Comparison of ENCODE assay signal across 22 cellular contexts in the genomic region with DNA sequence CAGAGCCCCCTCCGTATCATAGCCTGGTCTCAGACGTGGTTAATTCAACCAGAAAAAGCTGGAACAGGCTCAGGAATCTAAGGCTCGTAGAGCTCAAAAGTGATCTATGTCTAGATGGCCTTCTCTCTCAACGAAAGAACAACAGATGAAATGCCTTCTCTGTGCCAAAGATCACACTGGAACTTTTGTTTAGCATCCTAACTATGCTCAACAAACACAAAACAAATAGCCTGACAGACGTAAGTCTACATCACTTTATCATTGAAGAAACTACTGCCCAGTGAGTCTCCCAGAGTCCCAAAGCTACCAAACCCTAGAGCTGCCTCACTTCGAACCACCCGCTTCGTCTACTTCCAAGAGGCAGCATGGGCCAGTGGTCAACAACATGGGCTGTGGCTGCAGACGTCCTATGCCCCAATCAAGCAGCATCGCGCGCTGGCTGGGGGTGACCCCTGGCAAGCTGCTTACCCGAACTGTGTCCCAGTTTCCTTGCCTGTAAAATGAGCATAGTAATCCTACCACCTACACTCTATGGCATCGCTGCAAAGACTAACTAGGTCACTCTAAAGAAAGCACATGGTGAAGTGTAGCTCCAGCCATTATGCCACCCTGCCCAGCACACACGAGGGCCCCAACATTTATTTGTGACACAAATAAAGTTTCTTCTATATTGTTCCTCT. TPM values are rescaled to one million over a fixed set of nuclear protein-coding genes. Genes with fewer than 3 reads are reported as not detected.
DNase-seq lines count a peak whose midpoint lies in the region; ATAC-seq lines count a peak whose summit lies in the region.
"Had no signal": no experiment of that assay in that cellular context is flagged by ENCODE, and none has a peak within 500 bp of the region (broad histone marks: within the 10 kb centered on the region; RNA-seq: fewer than 3 reads in every experiment).

No MANE protein-coding gene starts in this region.

- H3K9me3 ChIP-seq in neuronal stem cell (replicated peaks in 1 of 2; ENCODE audit: control insufficient read depth in 2 of 2, insufficient read depth in 1 of 2, low read depth in 1 of 2, low read length in 2 of 2), result peaks cover 0 to 2% of the 10 kb centered on the region in 2 donors
- H3K9me3 ChIP-seq: Caco-2, esophagus muscularis mucosa, uterus had no signal

- H3K4me3 Mint-ChIP-seq in T-helper 1 cell treated with Interleukin-12 subunit alpha and Interleukin-12 subunit beta and Interleukin-4 antibody, amounts not matched to agents 30 μg/mL and 1 μg/mL, for 36 hours, result no peak overlapping the region
- H3K4me3 Mint-ChIP-seq in IgD-negative memory B cell, result peak overlapping the region in 2 of 4 donors; percentile 8 to 49
- H3K4me3 Mint-ChIP-seq in effector memory CD8-positive, alpha-beta T cell, result no peak overlapping the region
- no peak overlapping the region for H3K4me3 Mint-ChIP-seq in activated CD8-positive, alpha-beta T cell treated with anti-CD3 and anti-CD28 coated beads, Interleukin-2, amount 10 ng/mL, durations not matched to agents 7 days and 5 days
- H3K4me3 Mint-ChIP-seq: neural progenitor cell had no signal

- no peaks in the 10 kb centered on the region for H3K36me3 ChIP-seq in neuronal stem cell (replicated peaks in 1 of 2; ENCODE audit: control insufficient read depth in 2 of 2, insufficient read depth in 2 of 2, low read length in 2 of 2)
- H3K36me3 ChIP-seq: neural progenitor cell, uterus had no signal

- peaks cover 0 to 2% of the 10 kb centered on the region in 2 donors for H3K4me1 ChIP-seq in neuronal stem cell (ENCODE audit: control insufficient read depth in 2 of 2, insufficient read depth in 1 of 2, low read depth in 1 of 2, low read length in 2 of 2)
- H3K4me1 ChIP-seq: esophagus muscularis mucosa, neural progenitor cell, uterus had no signal

- CTCF ChIA-PET in activated CD8-positive, alpha-beta T cell treated with anti-CD3 and anti-CD28 coated beads, Interleukin-2, amount 10 ng/mL, durations not matched to agents 7 days and 5 days (lab: Charles Lee), result interaction anchor here (1.1 to 1.2 kb wide), 2 partner anchors 33 to 87 kb away, joined by 3 to 4 read pairs; no protein-coding TSS in a partner anchor

- no peak for ATAC-seq in effector memory CD8-positive, alpha-beta T cell (replicated peaks)
- no peak for ATAC-seq in GM21515 (IDR thresholded peaks at IDR 0.05; ENCODE audit: unreplicated experiment)
- ATAC-seq in activated CD8-positive, alpha-beta T cell treated with anti-CD3 and anti-CD28 coated beads, Interleukin-2, amount 10 ng/mL, durations not matched to agents 7 days and 5 days, result no peak

- H3K9ac ChIP-seq in neuronal stem cell (ENCODE audit: low read depth, low read length, poor library complexity), result peak overlapping the region; percentile 12
- H3K9ac ChIP-seq: neural progenitor cell had no signal

- H3K14ac ChIP-seq in neuronal stem cell (ENCODE audit: low read length), result no peak overlapping the region

- no peak overlapping the region for H3K23ac ChIP-seq in neuronal stem cell (ENCODE audit: low read depth, low read length, poor library complexity)

- no peak overlapping the region for H4K91ac ChIP-seq in neuronal stem cell (ENCODE audit: low read depth, low read length, poor library complexity)

- WGBS in neuronal stem cell (ENCODE audit: extremely low coverage in 2 of 2, insufficient read length in 2 of 2, insufficient replicate concordance in 1 of 2), 2 donors, result no CpG with 5 or more reads among the region's 15 CpGs

- no peaks in the 10 kb centered on the region for H3K9me3 Mint-ChIP-seq in T-helper 1 cell treated with Interleukin-12 subunit alpha and Interleukin-12 subunit beta and Interleukin-4 antibody, amounts not matched to agents 30 μg/mL and 1 μg/mL, for 36 hours
- no peaks in the 10 kb centered on the region for H3K9me3 Mint-ChIP-seq in IgD-negative memory B cell
- H3K9me3 Mint-ChIP-seq in effector memory CD8-positive, alpha-beta T cell, result no peaks in the 10 kb centered on the region
- H3K9me3 Mint-ChIP-seq in activated CD8-positive, alpha-beta T cell treated with anti-CD3 and anti-CD28 coated beads, Interleukin-2, amount 10 ng/mL, durations not matched to agents 7 days and 5 days (ENCODE audit: insufficient read depth), result no peaks in the 10 kb centered on the region
- H3K9me3 Mint-ChIP-seq: neural progenitor cell had no signal

- H3K4me3 ChIP-seq in neuronal stem cell (ENCODE audit: low read length in 2 of 2), result peak overlapping the region in 1 of 2 donors; percentile 27
- H3K4me3 ChIP-seq: esophagus muscularis mucosa, neural progenitor cell, SK-N-MC, uterus had no signal

- no peak overlapping the region for H3K4me2 ChIP-seq in neuronal stem cell (ENCODE audit: insufficient read depth, low read length, poor library complexity, severe bottlenecking)
- H3K4me2 ChIP-seq: neural progenitor cell had no signal

- peaks cover 46% of the 10 kb centered on the region for H3K4me1 Mint-ChIP-seq in T-helper 1 cell treated with Interleukin-12 subunit alpha and Interleukin-12 subunit beta and Interleukin-4 antibody, amounts not matched to agents 30 μg/mL and 1 μg/mL, for 36 hours (ENCODE audit: low read depth)
- H3K4me1 Mint-ChIP-seq in IgD-negative memory B cell, result peaks cover 12 to 47% (median 15%) of the 10 kb centered on the region in 3 donors
- H3K4me1 Mint-ChIP-seq in effector memory CD8-positive, alpha-beta T cell (ENCODE audit: low read depth in 2 of 2), result peaks cover 53 to 61% of the 10 kb centered on the region in 2 donors
- peaks cover 66% of the 10 kb centered on the region for H3K4me1 Mint-ChIP-seq in activated CD8-positive, alpha-beta T cell treated with anti-CD3 and anti-CD28 coated beads, Interleukin-2, amount 10 ng/mL, durations not matched to agents 7 days and 5 days (ENCODE audit: low read depth)

- no peak overlapping the region for H2BK120ac ChIP-seq in neuronal stem cell (ENCODE audit: low read depth, low read length)

- no peak overlapping the region for H4K8ac ChIP-seq in neuronal stem cell (ENCODE audit: low read depth, low read length)

- H3K27ac ChIP-seq in neuronal stem cell (replicated peaks; ENCODE audit: low read length), result no peak overlapping the region
- H3K27ac ChIP-seq: 22Rv1, esophagus muscularis mucosa, neural progenitor cell, SK-N-MC, uterus had no signal

- peaks cover 64% of the 10 kb centered on the region for H3K36me3 Mint-ChIP-seq in T-helper 1 cell treated with Interleukin-12 subunit alpha and Interleukin-12 subunit beta and Interleukin-4 antibody, amounts not matched to agents 30 μg/mL and 1 μg/mL, for 36 hours (ENCODE audit: low read depth)
- peaks cover 9% of the 10 kb centered on the region for H3K36me3 Mint-ChIP-seq in IgD-negative memory B cell
- peaks cover 65% of the 10 kb centered on the region for H3K36me3 Mint-ChIP-seq in effector memory CD8-positive, alpha-beta T cell (ENCODE audit: insufficient read depth)
- peaks cover 83% of the 10 kb centered on the region for H3K36me3 Mint-ChIP-seq in activated CD8-positive, alpha-beta T cell treated with anti-CD3 and anti-CD28 coated beads, Interleukin-2, amount 10 ng/mL, durations not matched to agents 7 days and 5 days (ENCODE audit: low read depth)
- H3K36me3 Mint-ChIP-seq: neural progenitor cell had no signal

- POLR2A ChIA-PET in activated CD8-positive, alpha-beta T cell treated with anti-CD3 and anti-CD28 coated beads, Interleukin-2, amount 10 ng/mL, durations not matched to agents 7 days and 5 days (lab: Charles Lee), result no interaction called here

- H2BK15ac ChIP-seq in neuronal stem cell (ENCODE audit: low read length), result no peak overlapping the region

- H3K27me3 ChIP-seq in neuronal stem cell (ENCODE audit: control insufficient read depth in 3 of 3, insufficient read depth in 3 of 3, low read depth in 1 of 3, low read length in 3 of 3), result no peaks in the 10 kb centered on the region
- H3K27me3 ChIP-seq: esophagus muscularis mucosa, neural progenitor cell, uterus had no signal

- H3K4ac ChIP-seq in neuronal stem cell (ENCODE audit: low read length), result no peak overlapping the region

- no peaks in the 10 kb centered on the region for H3K27me3 Mint-ChIP-seq in T-helper 1 cell treated with Interleukin-12 subunit alpha and Interleukin-12 subunit beta and Interleukin-4 antibody, amounts not matched to agents 30 μg/mL and 1 μg/mL, for 36 hours (ENCODE audit: low read depth)
- H3K27me3 Mint-ChIP-seq in IgD-negative memory B cell, result no peaks in the 10 kb centered on the region
- no peaks in the 10 kb centered on the region for H3K27me3 Mint-ChIP-seq in effector memory CD8-positive, alpha-beta T cell
- H3K27me3 Mint-ChIP-seq in activated CD8-positive, alpha-beta T cell treated with anti-CD3 and anti-CD28 coated beads, Interleukin-2, amount 10 ng/mL, durations not matched to agents 7 days and 5 days (ENCODE audit: low read depth), result no peaks in the 10 kb centered on the region

- no peak overlapping the region for H2BK5ac ChIP-seq in neuronal stem cell (ENCODE audit: low read length)

- H3K18ac ChIP-seq in neuronal stem cell (ENCODE audit: low read length), result no peak overlapping the region

- H3K27ac Mint-ChIP-seq in T-helper 1 cell treated with Interleukin-12 subunit alpha and Interleukin-12 subunit beta and Interleukin-4 antibody, amounts not matched to agents 30 μg/mL and 1 μg/mL, for 36 hours, result peak overlapping the region; percentile 9
- H3K27ac Mint-ChIP-seq in IgD-negative memory B cell, result peak overlapping the region in 2 of 3 donors; percentile 59 to 64
- H3K27ac Mint-ChIP-seq in effector memory CD8-positive, alpha-beta T cell, result peak overlapping the region; percentile 82 to 85
- no peak overlapping the region for H3K27ac Mint-ChIP-seq in activated CD8-positive, alpha-beta T cell treated with anti-CD3 and anti-CD28 coated beads, Interleukin-2, amount 10 ng/mL, durations not matched to agents 7 days and 5 days
- H3K27ac Mint-ChIP-seq: neural progenitor cell had no signal

- DNase-seq in T-helper 1 cell (no peak), neuronal stem cell (ENCODE audit: low spot score) (no peak), GF-D8 (lab: John Stamatoyannopoulos, UW) (no peak)
- DNase-seq in effector memory CD8-positive, alpha-beta T cell, result no peak
- DNase-seq in activated CD8-positive, alpha-beta T cell treated with anti-CD3 and anti-CD28 coated beads, Interleukin-2, amount 10 ng/mL, durations not matched to agents 7 days and 5 days, result no peak
- DNase-seq: activated CD4-positive, CD25-positive, alpha-beta regulatory T cell; activated CD8-positive, alpha-beta memory T cell treated with anti-CD3 and anti-CD28 coated beads for 24 hours; amniotic stem cell; Caco-2; effector CD8-positive, alpha-beta T cell; left cardiac atrium; NCI-H1105 treated with DMSO at 0.1 percent for 48 hours; NCI-H510A; RPMI8226; uterus had no signal

- H2AFZ ChIP-seq in neuronal stem cell (ENCODE audit: low read length), result no peak overlapping the region
- H2AFZ ChIP-seq: neural progenitor cell had no signal

- H2BK12ac ChIP-seq in neuronal stem cell (ENCODE audit: low read length), result no peak overlapping the region

- no peaks in the 10 kb centered on the region for H3K79me1 ChIP-seq in neuronal stem cell (ENCODE audit: low read depth, low read length)

- H2AK5ac ChIP-seq in neuronal stem cell (ENCODE audit: low read depth, low read length), result no peak overlapping the region

RNA-seq across cellular contexts. Expression of gene NFATC2, which starts 35.0 kb away (rescaled TPM):
- polyA plus RNA-seq in IgD-negative memory B cell, result 17.4 TPM
- 0.67 TPM for polyA plus RNA-seq in neuronal stem cell (2013, experiment 1 of 2)
- 0.76 TPM for polyA plus RNA-seq in neuronal stem cell (2013, experiment 2 of 2)
- total RNA-seq in activated CD8-positive, alpha-beta T cell treated with anti-CD3 and anti-CD28 coated beads, Interleukin-2, amount 10 ng/mL, durations not matched to agents 7 days and 5 days, result 10 to 100 TPM; 53.5 to 55.8 TPM
